ENCODE assay signal across 2 cellular contexts in the genomic region with DNA sequence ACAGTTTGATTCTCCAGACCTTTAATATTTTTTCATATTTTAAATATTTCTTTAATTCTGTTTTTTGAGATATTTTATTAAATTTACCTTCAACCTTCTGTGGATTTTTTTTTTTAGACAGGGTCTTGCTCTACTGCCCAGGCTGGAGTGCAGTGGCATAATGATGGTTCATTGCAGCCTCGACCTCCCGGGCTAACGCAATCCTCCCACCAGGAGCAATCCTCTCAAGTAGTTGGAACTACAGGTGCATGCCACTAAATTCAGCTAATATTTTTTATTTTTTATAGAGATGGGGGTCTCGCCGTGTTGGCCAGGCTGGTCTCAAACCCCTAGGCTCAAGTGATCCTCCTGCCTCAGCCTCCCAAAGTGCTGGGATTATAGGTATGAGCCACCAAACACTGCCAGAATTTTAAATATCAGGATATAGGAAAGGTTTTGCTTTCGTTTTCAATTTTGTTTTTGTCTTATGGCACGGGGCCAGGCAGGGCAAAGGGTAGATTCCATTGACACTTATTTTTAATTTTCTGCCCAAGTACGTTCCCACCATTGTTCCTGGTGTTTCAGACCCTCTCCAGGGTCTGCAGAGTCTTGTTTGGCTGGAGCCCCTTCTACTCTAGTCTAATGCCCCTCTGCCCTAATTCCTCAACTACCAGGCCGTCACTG.
TF ChIP-seq lines count a peak whose summit lies in the region.

No MANE protein-coding gene starts in this region.

TF ChIP-seq in A549, 52 proteins besides CTCF, POLR2A, EP300 and RAD21:
- TF ChIP-seq EHF (CRISPR knock-in tag; IDR thresholded peaks at IDR 0.05), result no peak
- TF ChIP-seq EHMT2 (IDR thresholded peaks at IDR 0.05; ENCODE audit: low read depth), result no peak
- no peak for TF ChIP-seq RCOR1 (IDR thresholded peaks at IDR 0.05; ENCODE audit: low read depth, low read length)
- no peak for TF ChIP-seq FOSB (CRISPR knock-in tag; IDR thresholded peaks at IDR 0.05)
- no peak for TF ChIP-seq FOXS1 (CRISPR knock-in tag; IDR thresholded peaks at IDR 0.05)
- TF ChIP-seq RARB (CRISPR knock-in tag; IDR thresholded peaks at IDR 0.05), result no peak
- no peak for TF ChIP-seq RFX5 (IDR thresholded peaks at IDR 0.05)
- no peak for TF ChIP-seq SMC3 (IDR thresholded peaks at IDR 0.05)
- no peak for TF ChIP-seq NFE2L2 (conservative IDR thresholded peaks at IDR 0.05; ENCODE audit: low read length)
- TF ChIP-seq, protein P1, sequence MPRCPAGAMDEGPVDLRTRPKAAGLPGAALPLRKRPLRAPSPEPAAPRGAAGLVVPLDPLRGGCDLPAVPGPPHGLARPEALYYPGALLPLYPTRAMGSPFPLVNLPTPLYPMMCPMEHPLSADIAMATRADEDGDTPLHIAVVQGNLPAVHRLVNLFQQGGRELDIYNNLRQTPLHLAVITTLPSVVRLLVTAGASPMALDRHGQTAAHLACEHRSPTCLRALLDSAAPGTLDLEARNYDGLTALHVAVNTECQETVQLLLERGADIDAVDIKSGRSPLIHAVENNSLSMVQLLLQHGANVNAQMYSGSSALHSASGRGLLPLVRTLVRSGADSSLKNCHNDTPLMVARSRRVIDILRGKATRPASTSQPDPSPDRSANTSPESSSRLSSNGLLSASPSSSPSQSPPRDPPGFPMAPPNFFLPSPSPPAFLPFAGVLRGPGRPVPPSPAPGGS (IDR thresholded peaks at IDR 0.05), result no peak
- no peak for TF ChIP-seq SREBF2 (IDR thresholded peaks at IDR 0.05)

TF ChIP-seq in endothelial cell of umbilical vein, 7 proteins besides CTCF, POLR2A, EP300 and RAD21:
- no peak for TF ChIP-seq GATA2 (IDR thresholded peaks at IDR 0.05; ENCODE audit: insufficient read depth, insufficient read length, low read depth, low read length)
- TF ChIP-seq POLR2AphosphoS5 (IDR thresholded peaks at IDR 0.05; ENCODE audit: insufficient read depth, low read depth, low read length), result no peak
- no peak for TF ChIP-seq JUN (IDR thresholded peaks at IDR 0.05; ENCODE audit: borderline replicate concordance, insufficient read depth, insufficient read length, low read depth)
- no peak for TF ChIP-seq MYC (IDR thresholded peaks at IDR 0.05; ENCODE audit: low read depth, low read length)
- TF ChIP-seq FOS (IDR thresholded peaks at IDR 0.05; ENCODE audit: borderline replicate concordance, insufficient read depth, low read length), result no peak
- no peak for TF ChIP-seq EZH2 (IDR thresholded peaks at IDR 0.05; ENCODE audit: borderline replicate concordance, low read depth, low read length, severe bottlenecking)
- TF ChIP-seq MAX (IDR thresholded peaks at IDR 0.05; ENCODE audit: insufficient read depth, insufficient read length), result no peak
